ENCODE assay signal across 29 cellular contexts in the genomic region with DNA sequence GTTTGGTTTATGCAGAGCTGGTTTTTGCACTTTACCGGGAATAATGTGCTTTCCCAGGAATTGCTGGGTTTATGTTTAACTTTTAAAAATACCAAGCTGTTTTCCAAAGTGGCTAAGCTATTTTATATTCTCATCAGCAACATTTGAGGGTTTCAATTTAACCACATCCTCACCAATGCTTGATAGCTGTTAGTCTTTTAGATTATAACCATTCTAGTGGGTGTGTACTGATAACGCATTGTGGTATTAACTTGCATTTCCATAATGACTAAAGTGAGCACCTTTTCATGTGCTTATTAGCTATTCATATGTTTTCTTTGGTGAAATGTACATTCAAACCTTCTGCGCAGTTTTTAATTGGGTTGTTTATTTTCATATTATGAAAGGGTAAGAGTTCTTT.
"Had no signal": no experiment of that assay in that cellular context is flagged by ENCODE, and none has a peak within 500 bp of the region (broad histone marks: within the 10 kb centered on the region; RNA-seq: fewer than 3 reads in every experiment).

No MANE protein-coding gene starts in this region.

- FAIRE-seq: frontal cortex had no signal

- DNase-seq: activated CD4-positive, alpha-beta memory T cell treated with anti-CD3 and anti-CD28 coated beads for 36 hours; activated CD4-positive, alpha-beta T cell treated with anti-CD3 and anti-CD28 coated beads for 36 hours; activated CD4-positive, alpha-beta T cell treated with anti-CD3 and anti-CD28 coated beads, Interleukin-2, amount 10 ng/mL, durations not matched to agents 24 days and 14 days; activated CD4-positive, CD25-positive, alpha-beta regulatory T cell; activated CD4-positive, CD25-positive, alpha-beta regulatory T cell treated with anti-CD3 and anti-CD28 coated beads, Interleukin-2, amount 50 U/mL, for 72 hours; activated CD8-positive, alpha-beta memory T cell treated with anti-CD3 and anti-CD28 coated beads, Interleukin-2, amount 50 U/mL, for 48 hours; activated CD8-positive, alpha-beta T cell treated with anti-CD3 and anti-CD28 coated beads, Interleukin-2, amount 10 ng/mL, durations not matched to agents 7 days and 5 days; activated gamma-delta T cell; activated naive CD4-positive, alpha-beta T cell; activated naive CD4-positive, alpha-beta T cell treated with anti-CD3 and anti-CD28 coated beads, Interleukin-2, amount 10 ng/mL, durations not matched to agents 7 days and 5 days; activated naive CD8-positive, alpha-beta T cell treated with anti-CD3 and anti-CD28 coated beads, Interleukin-2, amount 10 ng/mL, durations not matched to agents 7 days and 5 days; activated T-cell treated with anti-CD3 and anti-CD28 coated beads for 4 hours; activated T-cell treated with anti-CD3 and anti-CD28 coated beads, Interleukin-2, amount 50 U/mL, for 24 hours; activated T-cell treated with anti-CD3 and anti-CD28 coated beads, Interleukin-2, amount 50 U/mL, for 72 hours; central memory CD4-positive, alpha-beta T cell; cerebellar nuclear complex; colonic mucosa; dorsolateral prefrontal cortex; effector memory CD4-positive, alpha-beta T cell; endodermal cell; foreskin fibroblast had no signal

- H3K27me3 Mint-ChIP-seq: activated CD4-positive, alpha-beta T cell treated with anti-CD3 and anti-CD28 coated beads for 36 hours; activated naive CD4-positive, alpha-beta T cell treated with anti-CD3 and anti-CD28 coated beads, Interleukin-2, amount 10 ng/mL, durations not matched to agents 7 days and 5 days; activated T-cell treated with anti-CD3 and anti-CD28 coated beads, Interleukin-2, amount 50 U/mL, for 24 hours; brain; dendritic cell treated with granulocyte-macrophage colony-stimulating factor and Interleukin-4, amounts not matched to agents 40 ng/mL and 50 ng/mL, for 4 days had no signal

- H3K27ac ChIP-seq: ascending aorta, breast epithelium, cardiac muscle cell, colonic mucosa, dorsolateral prefrontal cortex had no signal

- H3K36me3 Mint-ChIP-seq: activated naive CD4-positive, alpha-beta T cell treated with anti-CD3 and anti-CD28 coated beads, Interleukin-2, amount 10 ng/mL, durations not matched to agents 7 days and 5 days had no signal

- H3K27me3 ChIP-seq: ascending aorta, breast epithelium, cardiac muscle cell, colonic mucosa, dorsolateral prefrontal cortex had no signal

- H3K27ac Mint-ChIP-seq: activated CD4-positive, alpha-beta memory T cell treated with anti-CD3 and anti-CD28 coated beads for 36 hours; activated CD4-positive, alpha-beta T cell treated with anti-CD3 and anti-CD28 coated beads for 36 hours; activated CD4-positive, alpha-beta T cell treated with anti-CD3 and anti-CD28 coated beads, Interleukin-2, amount 10 ng/mL, durations not matched to agents 24 days and 14 days; activated CD8-positive, alpha-beta T cell treated with anti-CD3 and anti-CD28 coated beads, Interleukin-2, amount 10 ng/mL, durations not matched to agents 7 days and 5 days; activated naive CD4-positive, alpha-beta T cell treated with anti-CD3 and anti-CD28 coated beads, Interleukin-2, amount 10 ng/mL, durations not matched to agents 7 days and 5 days; activated naive CD4-positive, alpha-beta T cell treated with anti-CD3 and anti-CD28 coated beads, Interleukin-2, amount 50 U/mL, for 72 hours; activated naive CD8-positive, alpha-beta T cell treated with anti-CD3 and anti-CD28 coated beads, Interleukin-2, amount 10 ng/mL, durations not matched to agents 7 days and 5 days; activated T-cell treated with anti-CD3 and anti-CD28 coated beads, Interleukin-2, amount 50 U/mL, for 24 hours; activated T-cell treated with anti-CD3 and anti-CD28 coated beads, Interleukin-2, amount 50 U/mL, for 72 hours; brain; dendritic cell treated with granulocyte-macrophage colony-stimulating factor and Interleukin-4, amounts not matched to agents 40 ng/mL and 50 ng/mL, for 4 days; endodermal cell had no signal

- H3K4me3 ChIP-seq: ascending aorta, breast epithelium, cardiac muscle cell, colonic mucosa, dorsolateral prefrontal cortex had no signal

- H3K9me3 ChIP-seq: ascending aorta, breast epithelium, colonic mucosa had no signal

- H3K4me3 Mint-ChIP-seq: activated CD4-positive, alpha-beta memory T cell treated with anti-CD3 and anti-CD28 coated beads for 36 hours; activated CD4-positive, alpha-beta T cell treated with anti-CD3 and anti-CD28 coated beads for 36 hours; activated CD4-positive, alpha-beta T cell treated with anti-CD3 and anti-CD28 coated beads, Interleukin-2, amount 10 ng/mL, durations not matched to agents 24 days and 14 days; activated CD8-positive, alpha-beta T cell treated with anti-CD3 and anti-CD28 coated beads, Interleukin-2, amount 10 ng/mL, durations not matched to agents 7 days and 5 days; activated naive CD4-positive, alpha-beta T cell treated with anti-CD3 and anti-CD28 coated beads, Interleukin-2, amount 10 ng/mL, durations not matched to agents 7 days and 5 days; activated naive CD8-positive, alpha-beta T cell treated with anti-CD3 and anti-CD28 coated beads, Interleukin-2, amount 10 ng/mL, durations not matched to agents 7 days and 5 days; activated T-cell treated with anti-CD3 and anti-CD28 coated beads, Interleukin-2, amount 50 U/mL, for 24 hours; activated T-cell treated with anti-CD3 and anti-CD28 coated beads, Interleukin-2, amount 50 U/mL, for 72 hours; brain; dendritic cell treated with granulocyte-macrophage colony-stimulating factor and Interleukin-4, amounts not matched to agents 40 ng/mL and 50 ng/mL, for 4 days; endodermal cell had no signal

- ATAC-seq: activated CD4-positive, alpha-beta T cell treated with anti-CD3 and anti-CD28 coated beads for 36 hours; activated CD8-positive, alpha-beta T cell treated with anti-CD3 and anti-CD28 coated beads, Interleukin-2, amount 10 ng/mL, durations not matched to agents 7 days and 5 days; activated naive CD4-positive, alpha-beta T cell treated with anti-CD3 and anti-CD28 coated beads, Interleukin-2, amount 50 U/mL, for 72 hours; activated T-cell treated with anti-CD3 and anti-CD28 coated beads, Interleukin-2, amount 50 U/mL, for 72 hours; esophagus mucosa had no signal

- H3K9me3 Mint-ChIP-seq: activated naive CD4-positive, alpha-beta T cell treated with anti-CD3 and anti-CD28 coated beads, Interleukin-2, amount 50 U/mL, for 72 hours; dendritic cell treated with granulocyte-macrophage colony-stimulating factor and Interleukin-4, amounts not matched to agents 40 ng/mL and 50 ng/mL, for 4 days had no signal

- H3K4me1 ChIP-seq: ascending aorta, breast epithelium, colonic mucosa had no signal

- H3K4me1 Mint-ChIP-seq: activated CD4-positive, alpha-beta T cell treated with anti-CD3 and anti-CD28 coated beads for 36 hours; activated CD4-positive, alpha-beta T cell treated with anti-CD3 and anti-CD28 coated beads, Interleukin-2, amount 10 ng/mL, durations not matched to agents 24 days and 14 days; activated naive CD4-positive, alpha-beta T cell treated with anti-CD3 and anti-CD28 coated beads, Interleukin-2, amount 10 ng/mL, durations not matched to agents 7 days and 5 days; brain; endodermal cell had no signal

- H3K36me3 ChIP-seq: ascending aorta, breast epithelium, cardiac muscle cell, colonic mucosa had no signal
